ENCODE assay signal across 1 cellular context in the genomic region with DNA sequence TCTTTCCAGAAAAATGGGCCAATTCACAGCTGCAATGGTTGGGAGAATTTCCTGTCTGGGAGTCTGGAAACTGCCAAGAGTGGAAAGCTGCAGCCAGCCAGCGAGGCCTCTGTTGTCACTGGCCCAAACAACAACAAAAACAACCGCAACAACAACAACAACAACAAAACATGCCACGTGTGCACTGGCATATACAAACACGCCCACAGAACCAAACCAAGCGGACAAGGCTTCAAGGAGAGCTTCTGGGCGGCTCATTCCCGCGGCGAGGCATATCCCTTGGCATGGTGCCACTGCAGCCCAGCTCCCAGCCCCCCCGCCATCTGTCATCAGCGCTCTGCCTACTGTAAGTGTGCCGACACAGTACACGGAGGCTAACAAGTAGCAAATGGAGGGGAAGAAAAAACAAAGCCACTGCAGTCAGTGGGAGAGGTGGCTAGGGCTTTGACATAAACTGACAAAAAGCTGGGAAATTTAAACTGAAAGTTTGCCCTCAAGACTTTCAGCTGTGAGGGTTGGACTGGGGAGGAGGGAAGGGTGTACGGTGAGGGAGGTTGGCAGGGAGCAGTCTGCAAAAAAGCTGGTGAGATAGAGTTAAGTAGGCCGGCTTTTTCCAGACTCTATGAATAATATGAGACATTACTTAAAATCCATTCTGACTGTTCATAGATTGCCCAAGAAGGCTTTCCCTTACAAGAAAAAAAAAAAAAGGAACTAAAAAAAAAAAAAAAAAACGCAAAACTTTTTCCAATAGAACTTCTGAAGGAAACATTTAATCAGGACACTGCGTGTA.
TF ChIP-seq lines count a peak whose summit lies in the region.

No MANE protein-coding gene starts in this region.

TF ChIP-seq in HEK293, 187 proteins besides CTCF, POLR2A, EP300 and RAD21 (continued from another document and continues in another):
- TF ChIP-seq, protein P1, sequence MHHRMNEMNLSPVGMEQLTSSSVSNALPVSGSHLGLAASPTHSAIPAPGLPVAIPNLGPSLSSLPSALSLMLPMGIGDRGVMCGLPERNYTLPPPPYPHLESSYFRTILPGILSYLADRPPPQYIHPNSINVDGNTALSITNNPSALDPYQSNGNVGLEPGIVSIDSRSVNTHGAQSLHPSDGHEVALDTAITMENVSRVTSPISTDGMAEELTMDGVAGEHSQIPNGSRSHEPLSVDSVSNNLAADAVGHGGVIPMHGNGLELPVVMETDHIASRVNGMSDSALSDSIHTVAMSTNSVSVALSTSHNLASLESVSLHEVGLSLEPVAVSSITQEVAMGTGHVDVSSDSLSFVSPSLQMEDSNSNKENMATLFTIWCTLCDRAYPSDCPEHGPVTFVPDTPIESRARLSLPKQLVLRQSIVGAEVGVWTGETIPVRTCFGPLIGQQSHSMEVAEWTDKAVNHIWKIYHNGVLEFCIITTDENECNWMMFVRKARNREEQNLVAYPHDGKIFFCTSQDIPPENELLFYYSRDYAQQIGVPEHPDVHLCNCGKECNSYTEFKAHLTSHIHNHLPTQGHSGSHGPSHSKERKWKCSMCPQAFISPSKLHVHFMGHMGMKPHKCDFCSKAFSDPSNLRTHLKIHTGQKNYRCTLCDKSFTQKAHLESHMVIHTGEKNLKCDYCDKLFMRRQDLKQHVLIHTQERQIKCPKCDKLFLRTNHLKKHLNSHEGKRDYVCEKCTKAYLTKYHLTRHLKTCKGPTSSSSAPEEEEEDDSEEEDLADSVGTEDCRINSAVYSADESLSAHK (tag by site-specific recombination; IDR thresholded peaks at IDR 0.05), result peak; percentile 97
- no peak for TF ChIP-seq ZNF133 (tag by site-specific recombination; IDR thresholded peaks at IDR 0.05)
- no peak for TF ChIP-seq ZNF792 (tag by site-specific recombination; IDR thresholded peaks at IDR 0.05)
- TF ChIP-seq, protein P2, sequence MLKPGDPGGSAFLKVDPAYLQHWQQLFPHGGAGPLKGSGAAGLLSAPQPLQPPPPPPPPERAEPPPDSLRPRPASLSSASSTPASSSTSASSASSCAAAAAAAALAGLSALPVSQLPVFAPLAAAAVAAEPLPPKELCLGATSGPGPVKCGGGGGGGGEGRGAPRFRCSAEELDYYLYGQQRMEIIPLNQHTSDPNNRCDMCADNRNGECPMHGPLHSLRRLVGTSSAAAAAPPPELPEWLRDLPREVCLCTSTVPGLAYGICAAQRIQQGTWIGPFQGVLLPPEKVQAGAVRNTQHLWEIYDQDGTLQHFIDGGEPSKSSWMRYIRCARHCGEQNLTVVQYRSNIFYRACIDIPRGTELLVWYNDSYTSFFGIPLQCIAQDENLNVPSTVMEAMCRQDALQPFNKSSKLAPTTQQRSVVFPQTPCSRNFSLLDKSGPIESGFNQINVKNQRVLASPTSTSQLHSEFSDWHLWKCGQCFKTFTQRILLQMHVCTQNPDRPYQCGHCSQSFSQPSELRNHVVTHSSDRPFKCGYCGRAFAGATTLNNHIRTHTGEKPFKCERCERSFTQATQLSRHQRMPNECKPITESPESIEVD (tag by site-specific recombination; IDR thresholded peaks at IDR 0.05), result no peak
- TF ChIP-seq ZNF214 (tag by site-specific recombination; IDR thresholded peaks at IDR 0.05; ENCODE audit: borderline replicate concordance), result no peak
- TF ChIP-seq ZNF391 (tag by site-specific recombination; IDR thresholded peaks at IDR 0.05; ENCODE audit: borderline replicate concordance, low read depth), result no peak
- TF ChIP-seq, protein P3, sequence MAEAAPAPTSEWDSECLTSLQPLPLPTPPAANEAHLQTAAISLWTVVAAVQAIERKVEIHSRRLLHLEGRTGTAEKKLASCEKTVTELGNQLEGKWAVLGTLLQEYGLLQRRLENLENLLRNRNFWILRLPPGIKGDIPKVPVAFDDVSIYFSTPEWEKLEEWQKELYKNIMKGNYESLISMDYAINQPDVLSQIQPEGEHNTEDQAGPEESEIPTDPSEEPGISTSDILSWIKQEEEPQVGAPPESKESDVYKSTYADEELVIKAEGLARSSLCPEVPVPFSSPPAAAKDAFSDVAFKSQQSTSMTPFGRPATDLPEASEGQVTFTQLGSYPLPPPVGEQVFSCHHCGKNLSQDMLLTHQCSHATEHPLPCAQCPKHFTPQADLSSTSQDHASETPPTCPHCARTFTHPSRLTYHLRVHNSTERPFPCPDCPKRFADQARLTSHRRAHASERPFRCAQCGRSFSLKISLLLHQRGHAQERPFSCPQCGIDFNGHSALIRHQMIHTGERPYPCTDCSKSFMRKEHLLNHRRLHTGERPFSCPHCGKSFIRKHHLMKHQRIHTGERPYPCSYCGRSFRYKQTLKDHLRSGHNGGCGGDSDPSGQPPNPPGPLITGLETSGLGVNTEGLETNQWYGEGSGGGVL (tag by site-specific recombination; IDR thresholded peaks at IDR 0.05), result peak; percentile 56
- no peak for TF ChIP-seq ZNF677 (tag by site-specific recombination; IDR thresholded peaks at IDR 0.05)
- TF ChIP-seq ZNF169 (tag by site-specific recombination; IDR thresholded peaks at IDR 0.05), result no peak
- TF ChIP-seq ZNF624 (tag by site-specific recombination; IDR thresholded peaks at IDR 0.05), result no peak
- no peak for TF ChIP-seq ZNF776 (tag by site-specific recombination; IDR thresholded peaks at IDR 0.05; ENCODE audit: borderline replicate concordance)
- no peak for TF ChIP-seq GLI4 (tag by site-specific recombination; IDR thresholded peaks at IDR 0.05)
- TF ChIP-seq ZNF121 (tag by site-specific recombination; IDR thresholded peaks at IDR 0.05), result no peak
- no peak for TF ChIP-seq ZNF16 (tag by site-specific recombination; IDR thresholded peaks at IDR 0.05; ENCODE audit: low read depth)
- no peak for TF ChIP-seq ZNF302 (tag by site-specific recombination; IDR thresholded peaks at IDR 0.05; ENCODE audit: low read depth)
- no peak for TF ChIP-seq SCRT1 (tag by site-specific recombination; IDR thresholded peaks at IDR 0.05; ENCODE audit: borderline replicate concordance)
- no peak for TF ChIP-seq ZNF473 (tag by site-specific recombination; IDR thresholded peaks at IDR 0.05)
- TF ChIP-seq ZNF514 (tag by site-specific recombination; IDR thresholded peaks at IDR 0.05), result no peak
- TF ChIP-seq, protein P4, sequence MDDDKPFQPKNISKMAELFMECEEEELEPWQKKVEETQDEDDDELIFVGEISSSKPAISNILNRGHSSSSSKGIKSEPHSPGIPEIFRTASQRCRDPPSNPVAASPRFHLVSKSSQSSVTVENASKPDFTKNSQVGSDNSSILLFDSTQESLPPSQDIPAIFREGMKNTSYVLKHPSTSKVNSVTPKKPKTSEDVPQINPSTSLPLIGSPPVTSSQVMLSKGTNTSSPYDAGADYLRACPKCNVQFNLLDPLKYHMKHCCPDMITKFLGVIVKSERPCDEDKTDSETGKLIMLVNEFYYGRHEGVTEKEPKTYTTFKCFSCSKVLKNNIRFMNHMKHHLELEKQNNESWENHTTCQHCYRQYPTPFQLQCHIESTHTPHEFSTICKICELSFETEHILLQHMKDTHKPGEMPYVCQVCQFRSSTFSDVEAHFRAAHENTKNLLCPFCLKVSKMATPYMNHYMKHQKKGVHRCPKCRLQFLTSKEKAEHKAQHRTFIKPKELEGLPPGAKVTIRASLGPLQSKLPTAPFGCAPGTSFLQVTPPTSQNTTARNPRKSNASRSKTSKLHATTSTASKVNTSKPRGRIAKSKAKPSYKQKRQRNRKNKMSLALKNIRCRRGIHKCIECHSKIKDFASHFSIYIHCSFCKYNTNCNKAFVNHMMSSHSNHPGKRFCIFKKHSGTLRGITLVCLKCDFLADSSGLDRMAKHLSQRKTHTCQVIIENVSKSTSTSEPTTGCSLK (tag by site-specific recombination; IDR thresholded peaks at IDR 0.05), result no peak
- TF ChIP-seq ZFHX2 (tag by site-specific recombination; conservative IDR thresholded peaks at IDR 0.05), result peak; percentile 68
- no peak for TF ChIP-seq ZNF529 (tag by site-specific recombination; IDR thresholded peaks at IDR 0.05; ENCODE audit: insufficient replicate concordance)
- no peak for TF ChIP-seq ZNF660 (tag by site-specific recombination; IDR thresholded peaks at IDR 0.05)
- TF ChIP-seq, protein P5, sequence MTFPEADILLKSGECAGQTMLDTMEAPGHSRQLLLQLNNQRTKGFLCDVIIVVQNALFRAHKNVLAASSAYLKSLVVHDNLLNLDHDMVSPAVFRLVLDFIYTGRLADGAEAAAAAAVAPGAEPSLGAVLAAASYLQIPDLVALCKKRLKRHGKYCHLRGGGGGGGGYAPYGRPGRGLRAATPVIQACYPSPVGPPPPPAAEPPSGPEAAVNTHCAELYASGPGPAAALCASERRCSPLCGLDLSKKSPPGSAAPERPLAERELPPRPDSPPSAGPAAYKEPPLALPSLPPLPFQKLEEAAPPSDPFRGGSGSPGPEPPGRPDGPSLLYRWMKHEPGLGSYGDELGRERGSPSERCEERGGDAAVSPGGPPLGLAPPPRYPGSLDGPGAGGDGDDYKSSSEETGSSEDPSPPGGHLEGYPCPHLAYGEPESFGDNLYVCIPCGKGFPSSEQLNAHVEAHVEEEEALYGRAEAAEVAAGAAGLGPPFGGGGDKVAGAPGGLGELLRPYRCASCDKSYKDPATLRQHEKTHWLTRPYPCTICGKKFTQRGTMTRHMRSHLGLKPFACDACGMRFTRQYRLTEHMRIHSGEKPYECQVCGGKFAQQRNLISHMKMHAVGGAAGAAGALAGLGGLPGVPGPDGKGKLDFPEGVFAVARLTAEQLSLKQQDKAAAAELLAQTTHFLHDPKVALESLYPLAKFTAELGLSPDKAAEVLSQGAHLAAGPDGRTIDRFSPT (tag by site-specific recombination; IDR thresholded peaks at IDR 0.05), result peak; percentile 50; the same call in 1 of the 2 replicates
- TF ChIP-seq ZNF146 (tag by site-specific recombination; IDR thresholded peaks at IDR 0.05), result no peak
- TF ChIP-seq ZNF837 (tag by site-specific recombination; IDR thresholded peaks at IDR 0.05), result no peak
- no peak for TF ChIP-seq ZNF561 (tag by site-specific recombination; IDR thresholded peaks at IDR 0.05; ENCODE audit: borderline replicate concordance)
- no peak for TF ChIP-seq ZNF623 (tag by site-specific recombination; IDR thresholded peaks at IDR 0.05)
- TF ChIP-seq ZBTB1 (tag by site-specific recombination; IDR thresholded peaks at IDR 0.05), result no peak
- TF ChIP-seq YY1 (tag by site-specific recombination; IDR thresholded peaks at IDR 0.05), result no peak
- TF ChIP-seq GLIS2 (tag by site-specific recombination; IDR thresholded peaks at IDR 0.05), result peak; percentile 47; the same call in 1 of the 2 replicates
- TF ChIP-seq, protein P6, sequence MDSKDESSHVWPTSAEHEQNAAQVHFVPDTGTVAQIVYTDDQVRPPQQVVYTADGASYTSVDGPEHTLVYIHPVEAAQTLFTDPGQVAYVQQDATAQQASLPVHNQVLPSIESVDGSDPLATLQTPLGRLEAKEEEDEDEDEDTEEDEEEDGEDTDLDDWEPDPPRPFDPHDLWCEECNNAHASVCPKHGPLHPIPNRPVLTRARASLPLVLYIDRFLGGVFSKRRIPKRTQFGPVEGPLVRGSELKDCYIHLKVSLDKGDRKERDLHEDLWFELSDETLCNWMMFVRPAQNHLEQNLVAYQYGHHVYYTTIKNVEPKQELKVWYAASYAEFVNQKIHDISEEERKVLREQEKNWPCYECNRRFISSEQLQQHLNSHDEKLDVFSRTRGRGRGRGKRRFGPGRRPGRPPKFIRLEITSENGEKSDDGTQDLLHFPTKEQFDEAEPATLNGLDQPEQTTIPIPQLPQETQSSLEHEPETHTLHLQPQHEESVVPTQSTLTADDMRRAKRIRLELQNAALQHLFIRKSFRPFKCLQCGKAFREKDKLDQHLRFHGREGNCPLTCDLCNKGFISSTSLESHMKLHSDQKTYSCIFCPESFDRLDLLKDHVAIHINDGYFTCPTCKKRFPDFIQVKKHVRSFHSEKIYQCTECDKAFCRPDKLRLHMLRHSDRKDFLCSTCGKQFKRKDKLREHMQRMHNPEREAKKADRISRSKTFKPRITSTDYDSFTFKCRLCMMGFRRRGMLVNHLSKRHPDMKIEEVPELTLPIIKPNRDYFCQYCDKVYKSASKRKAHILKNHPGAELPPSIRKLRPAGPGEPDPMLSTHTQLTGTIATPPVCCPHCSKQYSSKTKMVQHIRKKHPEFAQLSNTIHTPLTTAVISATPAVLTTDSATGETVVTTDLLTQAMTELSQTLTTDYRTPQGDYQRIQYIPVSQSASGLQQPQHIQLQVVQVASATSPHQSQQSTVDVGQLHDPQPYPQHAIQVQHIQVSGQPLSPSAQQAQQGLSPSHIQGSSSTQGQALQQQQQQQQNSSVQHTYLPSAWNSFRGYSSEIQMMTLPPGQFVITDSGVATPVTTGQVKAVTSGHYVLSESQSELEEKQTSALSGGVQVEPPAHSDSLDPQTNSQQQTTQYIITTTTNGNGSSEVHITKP (tag by site-specific recombination; IDR thresholded peaks at IDR 0.05), result peak; percentile 63
- no peak for TF ChIP-seq ZNF174 (tag by site-specific recombination; IDR thresholded peaks at IDR 0.05)
- TF ChIP-seq, protein P7, sequence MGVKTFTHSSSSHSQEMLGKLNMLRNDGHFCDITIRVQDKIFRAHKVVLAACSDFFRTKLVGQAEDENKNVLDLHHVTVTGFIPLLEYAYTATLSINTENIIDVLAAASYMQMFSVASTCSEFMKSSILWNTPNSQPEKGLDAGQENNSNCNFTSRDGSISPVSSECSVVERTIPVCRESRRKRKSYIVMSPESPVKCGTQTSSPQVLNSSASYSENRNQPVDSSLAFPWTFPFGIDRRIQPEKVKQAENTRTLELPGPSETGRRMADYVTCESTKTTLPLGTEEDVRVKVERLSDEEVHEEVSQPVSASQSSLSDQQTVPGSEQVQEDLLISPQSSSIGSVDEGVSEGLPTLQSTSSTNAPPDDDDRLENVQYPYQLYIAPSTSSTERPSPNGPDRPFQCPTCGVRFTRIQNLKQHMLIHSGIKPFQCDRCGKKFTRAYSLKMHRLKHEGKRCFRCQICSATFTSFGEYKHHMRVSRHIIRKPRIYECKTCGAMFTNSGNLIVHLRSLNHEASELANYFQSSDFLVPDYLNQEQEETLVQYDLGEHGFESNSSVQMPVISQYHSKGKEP (tag by site-specific recombination; IDR thresholded peaks at IDR 0.05), result peak; percentile 64
- TF ChIP-seq, protein P8, sequence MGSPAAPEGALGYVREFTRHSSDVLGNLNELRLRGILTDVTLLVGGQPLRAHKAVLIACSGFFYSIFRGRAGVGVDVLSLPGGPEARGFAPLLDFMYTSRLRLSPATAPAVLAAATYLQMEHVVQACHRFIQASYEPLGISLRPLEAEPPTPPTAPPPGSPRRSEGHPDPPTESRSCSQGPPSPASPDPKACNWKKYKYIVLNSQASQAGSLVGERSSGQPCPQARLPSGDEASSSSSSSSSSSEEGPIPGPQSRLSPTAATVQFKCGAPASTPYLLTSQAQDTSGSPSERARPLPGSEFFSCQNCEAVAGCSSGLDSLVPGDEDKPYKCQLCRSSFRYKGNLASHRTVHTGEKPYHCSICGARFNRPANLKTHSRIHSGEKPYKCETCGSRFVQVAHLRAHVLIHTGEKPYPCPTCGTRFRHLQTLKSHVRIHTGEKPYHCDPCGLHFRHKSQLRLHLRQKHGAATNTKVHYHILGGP (tag by site-specific recombination; IDR thresholded peaks at IDR 0.05), result no peak
- peak; percentile 63; the same call in 1 of the 2 replicates for TF ChIP-seq ZNF600 (tag by site-specific recombination; IDR thresholded peaks at IDR 0.05)
- no peak for TF ChIP-seq ZNF610 (tag by site-specific recombination; IDR thresholded peaks at IDR 0.05; ENCODE audit: borderline replicate concordance)
- no peak for TF ChIP-seq SETDB1 (IDR thresholded peaks at IDR 0.05; ENCODE audit: insufficient read length, low read length)
- TF ChIP-seq YY2 (tag by site-specific recombination; IDR thresholded peaks at IDR 0.05), result no peak
- no peak for TF ChIP-seq ZNF830 (tag by site-specific recombination; IDR thresholded peaks at IDR 0.05; ENCODE audit: low read depth)
- no peak for TF ChIP-seq ZNF311 (tag by site-specific recombination; IDR thresholded peaks at IDR 0.05; ENCODE audit: borderline replicate concordance)
- no peak for TF ChIP-seq OVOL3 (tag by site-specific recombination; IDR thresholded peaks at IDR 0.05)
